Comparison of ENCODE assay signal across 1 cellular context in the genomic region with DNA sequence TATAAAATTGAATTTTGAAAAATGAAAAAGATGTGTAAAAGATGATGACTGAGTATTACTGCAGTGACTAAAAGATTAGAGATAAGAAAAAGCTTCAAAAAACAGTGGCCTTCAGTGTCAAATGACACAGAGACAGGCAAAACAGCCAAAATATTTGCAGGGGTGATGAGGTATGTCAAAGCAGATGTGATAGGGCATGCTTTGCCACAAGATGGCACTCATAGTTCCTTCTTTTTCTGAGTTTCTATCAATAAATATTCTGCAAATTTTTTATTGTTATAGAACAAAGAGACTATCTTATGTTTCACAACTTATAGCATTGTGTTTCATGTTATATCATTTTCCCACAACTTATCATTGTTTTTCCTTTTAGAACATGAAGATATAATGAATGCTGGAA.
TF ChIP-seq lines count a peak whose summit lies in the region.

No MANE protein-coding gene starts in this region.

TF ChIP-seq in K562, 482 proteins besides CTCF, POLR2A, EP300 and RAD21 (continued from another document):
- peak; percentile 30; the same call in 1 of the 2 replicates for TF ChIP-seq DEAF1 (CRISPR knock-in tag; IDR thresholded peaks at IDR 0.05)
